ENCODE assay signal across 22 cellular contexts in genomic region chr3:43859766-43860165, GRCh38.
DNase-seq lines count a peak whose midpoint lies in the region; ATAC-seq and TF ChIP-seq lines count a peak whose summit lies in the region.
"Had no signal": no experiment of that assay in that cellular context is flagged by ENCODE, and none has a peak within 500 bp of the region (broad histone marks: within the 10 kb centered on the region; RNA-seq: fewer than 3 reads in every experiment).

No MANE protein-coding gene starts in this region.

- H3K27me3 ChIP-seq in right atrium auricular region (peaks cover 0 to 5% of the 10 kb centered on the region in 2 donors), esophagus muscularis mucosa (peaks cover 0 to 78% (median 3%) of the 10 kb centered on the region in 4 donors), tibial nerve (peaks cover 0 to 20% of the 10 kb centered on the region in 2 donors)
- H3K27me3 ChIP-seq: BE2C; BLaER1 treated with 17β-estradiol and CSF1 and Interleukin-3, amounts not matched to agents 10 nM and 100 nM had no signal

- TF ChIP-seq POLR2A in esophagus muscularis mucosa (IDR thresholded peaks at IDR 0.05; ENCODE audit: low read depth) = no peak
- TF ChIP-seq POLR2A in tibial nerve (IDR thresholded peaks at IDR 0.05) = no peak

- no peak overlapping the region for H3K27ac Mint-ChIP-seq in osteocyte (ENCODE audit: unreplicated experiment)
- H3K27ac Mint-ChIP-seq: CD14-positive monocyte; CD4-positive, alpha-beta T cell; CD8-positive, alpha-beta memory T cell had no signal

- no peaks in the 10 kb centered on the region for H3K36me3 Mint-ChIP-seq in osteocyte (ENCODE audit: unreplicated experiment)
- H3K36me3 Mint-ChIP-seq: CD14-positive monocyte; CD8-positive, alpha-beta memory T cell had no signal

- H3K4me1 ChIP-seq in right atrium auricular region (no peaks in the 10 kb centered on the region), esophagus muscularis mucosa (peaks cover 0 to 4% (median 0%) of the 10 kb centered on the region in 4 donors), tibial nerve (peaks cover 0 to 12% (median 0%) of the 10 kb centered on the region in 4 donors)
- H3K4me1 ChIP-seq: BLaER1 treated with 17β-estradiol and CSF1 and Interleukin-3, amounts not matched to agents 10 nM and 100 nM had no signal

- ATAC-seq in left ventricle myocardium superior = no peak
- no peak for ATAC-seq in HG03342 (IDR thresholded peaks at IDR 0.05; ENCODE audit: unreplicated experiment)
- ATAC-seq: GM12878, HCT116 had no signal

- no peaks in the 10 kb centered on the region for H3K9me3 ChIP-seq in right atrium auricular region
- H3K9me3 ChIP-seq in esophagus muscularis mucosa = no peaks in the 10 kb centered on the region
- H3K9me3 ChIP-seq in tibial nerve = no peaks in the 10 kb centered on the region
- H3K9me3 ChIP-seq: BE2C; BLaER1 treated with 17β-estradiol and CSF1 and Interleukin-3, amounts not matched to agents 10 nM and 100 nM had no signal

- peaks cover 32% of the 10 kb centered on the region for H3K4me1 Mint-ChIP-seq in osteocyte (ENCODE audit: unreplicated experiment)
- H3K4me1 Mint-ChIP-seq: CD8-positive, alpha-beta memory T cell had no signal

- H3K36me3 ChIP-seq in right atrium auricular region (no peaks in the 10 kb centered on the region), esophagus muscularis mucosa (no peaks in the 10 kb centered on the region), tibial nerve (no peaks in the 10 kb centered on the region)
- H3K36me3 ChIP-seq: BE2C; BLaER1 treated with 17β-estradiol and CSF1 and Interleukin-3, amounts not matched to agents 10 nM and 100 nM had no signal

- WGBS in esophagus muscularis mucosa = 84% methylated on average over 3 of the region's 3 CpGs
- 82 to 87% methylated on average over 3 of the region's 3 CpGs for WGBS in tibial nerve, 2 donors

- intact Hi-C loops in left ventricle myocardium superior (cut with micrococcal nuclease) (no loop called here), esophagus muscularis mucosa (cut with DNase I) (loop anchor here (10.0 kb wide), 1 partner anchor 335 kb away; no protein-coding TSS in a partner anchor)

- no peak overlapping the region for H3K4me3 Mint-ChIP-seq in osteocyte (ENCODE audit: unreplicated experiment)
- H3K4me3 Mint-ChIP-seq: CD14-positive monocyte; CD4-positive, alpha-beta T cell; CD8-positive, alpha-beta memory T cell had no signal

- H3K9me3 Mint-ChIP-seq in osteocyte (ENCODE audit: unreplicated experiment) = no peaks in the 10 kb centered on the region
- H3K9me3 Mint-ChIP-seq: CD14-positive monocyte; CD4-positive, alpha-beta T cell; CD8-positive, alpha-beta memory T cell had no signal

- no peak for TF ChIP-seq CTCF in right atrium auricular region (IDR thresholded peaks at IDR 0.05)
- no peak for TF ChIP-seq CTCF in esophagus muscularis mucosa (IDR thresholded peaks at IDR 0.05)
- TF ChIP-seq CTCF in osteocyte (IDR thresholded peaks at IDR 0.05) = no peak
- no peak for TF ChIP-seq CTCF in tibial nerve (IDR thresholded peaks at IDR 0.05)

- H3K27ac ChIP-seq in right atrium auricular region (no peak overlapping the region), esophagus muscularis mucosa (replicated peaks in 1 of 4) (no peak overlapping the region), tibial nerve (no peak overlapping the region)
- H3K27ac ChIP-seq: 22Rv1; BLaER1 treated with 17β-estradiol and CSF1 and Interleukin-3, amounts not matched to agents 10 nM and 100 nM; GM23248 had no signal

- TF ChIP-seq EP300 in esophagus muscularis mucosa (IDR thresholded peaks at IDR 0.05) (no peak), tibial nerve (IDR thresholded peaks at IDR 0.05) (no peak)

- no peaks in the 10 kb centered on the region for H3K27me3 Mint-ChIP-seq in osteocyte (ENCODE audit: unreplicated experiment)

- H3K4me3 ChIP-seq in right atrium auricular region (no peak overlapping the region), esophagus muscularis mucosa (no peak overlapping the region), tibial nerve (no peak overlapping the region)
- H3K4me3 ChIP-seq: BLaER1 treated with 17β-estradiol and CSF1 and Interleukin-3, amounts not matched to agents 10 nM and 100 nM; GM12878; GM23248 had no signal

- peak; percentile 11 for DNase-seq in right atrium auricular region (ENCODE audit: low spot score)
- DNase-seq in left ventricle myocardium superior = no peak
- DNase-seq in esophagus muscularis mucosa (ENCODE audit: extremely low spot score) = peak; percentile 80
- DNase-seq in osteocyte (ENCODE audit: extremely low spot score, unreplicated experiment) = peak; percentile 56
- DNase-seq in tibial nerve (ENCODE audit: low spot score in 2 of 2) = no peak
- DNase-seq: ACHN; AML-193; BE2C; CD4-positive, alpha-beta T cell; CD8-positive, alpha-beta memory T cell; DMS 273 treated with DMSO at 0.1 percent for 48 hours; DMS79; EL; GDM1; GM23248; H7 had no signal

Comparison
In these comparisons a context has a peak if more than half of its experiments do, and no peak if none do; other contexts are left out.
1. DNase-seq: peak in right atrium auricular region (single experiment), esophagus muscularis mucosa (single experiment) and osteocyte (single experiment); none in left ventricle myocardium superior (single experiment) and tibial nerve (0 of 2).